Comparison of ENCODE assay signal across 21 cellular contexts in the genomic region with DNA sequence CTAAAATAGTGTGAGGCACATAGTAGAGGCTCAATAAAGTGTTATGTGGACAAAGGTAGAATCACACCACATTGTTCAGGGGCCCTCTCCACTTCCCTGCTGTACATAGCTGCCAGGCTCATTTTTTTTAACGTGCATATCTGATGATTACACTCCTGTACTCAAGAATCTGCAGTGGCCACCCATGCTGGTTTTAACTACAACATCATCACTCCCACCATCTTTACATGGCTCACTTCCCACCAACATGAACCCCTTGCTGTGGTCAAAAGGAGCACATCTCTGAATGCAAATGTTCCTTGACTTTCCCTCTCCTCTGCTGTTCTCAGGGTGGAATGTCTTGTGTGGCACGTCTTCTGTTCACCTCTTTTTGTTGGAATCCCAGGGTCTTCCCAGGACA.
DNase-seq lines count a peak whose midpoint lies in the region; ATAC-seq and TF ChIP-seq lines count a peak whose summit lies in the region.
"Had no signal": no experiment of that assay in that cellular context is flagged by ENCODE, and none has a peak within 500 bp of the region (broad histone marks: within the 10 kb centered on the region; RNA-seq: fewer than 3 reads in every experiment).

No MANE protein-coding gene starts in this region.

- H2AFZ ChIP-seq in PC-3 (ENCODE audit: low read length): no peak overlapping the region

- TF ChIP-seq POLR2A in breast epithelium (IDR thresholded peaks at IDR 0.05) (no peak), uterus (IDR thresholded peaks at IDR 0.05) (no peak)

- H3K9me3 Mint-ChIP-seq in MCF 10A (ENCODE audit: unreplicated experiment): no peaks in the 10 kb centered on the region
- peaks cover 4% of the 10 kb centered on the region for H3K9me3 Mint-ChIP-seq in natural killer cell treated with Interleukin-12 subunit alpha and Interleukin-12 subunit beta and Interleukin-15 and Interleukin-18, amount 100 ng/mL, for 72 hours
- H3K9me3 Mint-ChIP-seq: stimulated activated memory B cell treated with anti-CD40 and anti-IgM and Interleukin-4, amounts not matched to agents 10 μg/mL and 1 μg/mL and 100 μg/mL, for 72 hours had no signal

- H3K79me2 ChIP-seq in PC-3 (ENCODE audit: low read length): no peaks in the 10 kb centered on the region

- intact Hi-C loops in MCF 10A (cut with micrococcal nuclease): no loop called here
- intact Hi-C loops in breast epithelium (cut with DNase I; ENCODE audit: low total_unique reads): no loop called here
- intact Hi-C loops in PC-3 (cut with micrococcal nuclease): no loop called here
- intact Hi-C loops in uterus (cut with DNase I; ENCODE audit: low total_unique reads): no loop called here

- H3K4me1 ChIP-seq in breast epithelium: peaks cover 0 to 5% of the 10 kb centered on the region in 2 donors
- peaks cover 32% of the 10 kb centered on the region for H3K4me1 ChIP-seq in PC-3 (ENCODE audit: insufficient read depth, low read length)
- peaks cover 8 to 18% of the 10 kb centered on the region in 2 donors for H3K4me1 ChIP-seq in uterus
- H3K4me1 ChIP-seq: SJCRH30 had no signal

- H3K9me2 ChIP-seq in PC-3 (replicated peaks; ENCODE audit: low read length): no peaks in the 10 kb centered on the region

- H3K27ac Mint-ChIP-seq in MCF 10A (ENCODE audit: low read depth, unreplicated experiment): peak overlapping the region; percentile 81
- H3K27ac Mint-ChIP-seq in natural killer cell treated with Interleukin-12 subunit alpha and Interleukin-12 subunit beta and Interleukin-15 and Interleukin-18, amount 100 ng/mL, for 72 hours: no peak overlapping the region
- H3K27ac Mint-ChIP-seq: CD4-positive, alpha-beta memory T cell; stimulated activated memory B cell treated with anti-CD40 and anti-IgM and Interleukin-4, amounts not matched to agents 10 μg/mL and 1 μg/mL and 100 μg/mL, for 72 hours had no signal

- no peaks in the 10 kb centered on the region for H4K20me1 ChIP-seq in PC-3 (ENCODE audit: low read length)

- peak overlapping the region; percentile 74 for H3K9ac ChIP-seq in PC-3 (ENCODE audit: low read length)

- H3K9me3 ChIP-seq in breast epithelium: peaks cover 0 to 12% of the 10 kb centered on the region in 2 donors
- 0 out of 2 replicates have a peak, but pooled peaks cover 4% of the 10 kb centered on the region for H3K9me3 ChIP-seq in PC-3 (ENCODE audit: low read length)
- H3K9me3 ChIP-seq in uterus: no peaks in the 10 kb centered on the region
- H3K9me3 ChIP-seq: SJCRH30, thyroid gland had no signal

- H3K4me3 Mint-ChIP-seq in MCF 10A (ENCODE audit: unreplicated experiment): no peak overlapping the region
- H3K4me3 Mint-ChIP-seq in natural killer cell treated with Interleukin-12 subunit alpha and Interleukin-12 subunit beta and Interleukin-15 and Interleukin-18, amount 100 ng/mL, for 72 hours: no peak overlapping the region
- H3K4me3 Mint-ChIP-seq: CD4-positive, alpha-beta memory T cell; naive thymus-derived CD8-positive, alpha-beta T cell; stimulated activated memory B cell treated with anti-CD40 and anti-IgM and Interleukin-4, amounts not matched to agents 10 μg/mL and 1 μg/mL and 100 μg/mL, for 72 hours had no signal

- no peaks in the 10 kb centered on the region for H3K27me3 ChIP-seq in breast epithelium
- H3K27me3 ChIP-seq in PC-3 (ENCODE audit: low read length): no peaks in the 10 kb centered on the region
- H3K27me3 ChIP-seq in uterus: no peaks in the 10 kb centered on the region
- H3K27me3 ChIP-seq: SJCRH30, thyroid gland had no signal

- no peaks in the 10 kb centered on the region for H3K36me3 ChIP-seq in breast epithelium
- no peaks in the 10 kb centered on the region for H3K36me3 ChIP-seq in PC-3 (ENCODE audit: low read depth, low read length)
- H3K36me3 ChIP-seq in uterus: no peaks in the 10 kb centered on the region
- H3K36me3 ChIP-seq: SJCRH30, thyroid gland had no signal

- CTCF ChIA-PET in MCF 10A (lab: Yijun Ruan, JAX): interaction anchor here (0.6 to 1.4 kb wide), 2 partner anchors 27 to 321 kb away, joined by 3 to 6 read pairs; no protein-coding TSS in a partner anchor
- CTCF ChIA-PET in PC-3 (lab: Charles Lee): no interaction called here

- DNase-seq in MCF 10A (ENCODE audit: unreplicated experiment): no peak
- DNase-seq in breast epithelium (ENCODE audit: low spot score in 2 of 2): no peak
- no peak for DNase-seq in PC-3
- no peak for DNase-seq in coronary artery (ENCODE audit: low spot score)
- DNase-seq in uterus: no peak
- no peak for DNase-seq in globus pallidus (ENCODE audit: low spot score)
- DNase-seq in natural killer cell treated with Interleukin-12 subunit alpha and Interleukin-12 subunit beta and Interleukin-15 and Interleukin-18, amount 100 ng/mL, for 72 hours (ENCODE audit: low spot score): no peak
- DNase-seq in dermis blood vessel endothelial cell: no peak
- DNase-seq: activated effector memory CD4-positive, alpha-beta T cell treated with anti-CD3 and anti-CD28 coated beads, Interleukin-2, amount 50 U/mL, for 16 hours; CD4-positive, alpha-beta memory T cell; KBM-7; naive thymus-derived CD8-positive, alpha-beta T cell; NCI-H187 treated with DMSO at 0.1 percent for 48 hours; NCI-H345; NCI-H82; OCI-M1; SJCRH30; stimulated activated CD4-positive, alpha-beta T cell treated with anti-CD3 and anti-CD28 coated beads, Interleukin-1b, Interleukin-23, amount 100 ng/mL, for 48 hours; T-helper 9 cell; thyroid gland had no signal

- H3K36me3 Mint-ChIP-seq in MCF 10A (ENCODE audit: insufficient read depth, unreplicated experiment): no peaks in the 10 kb centered on the region
- H3K36me3 Mint-ChIP-seq in natural killer cell treated with Interleukin-12 subunit alpha and Interleukin-12 subunit beta and Interleukin-15 and Interleukin-18, amount 100 ng/mL, for 72 hours: no peaks in the 10 kb centered on the region
- H3K36me3 Mint-ChIP-seq: CD4-positive, alpha-beta memory T cell; stimulated activated memory B cell treated with anti-CD40 and anti-IgM and Interleukin-4, amounts not matched to agents 10 μg/mL and 1 μg/mL and 100 μg/mL, for 72 hours had no signal

- H3K4me2 ChIP-seq in PC-3 (ENCODE audit: low read length): peak overlapping the region; percentile 47

- peaks cover 11% of the 10 kb centered on the region for H3F3A ChIP-seq in PC-3 (ENCODE audit: low read length, unreplicated experiment)

- TF ChIP-seq CTCF in MCF 10A (IDR thresholded peaks at IDR 0.05; ENCODE audit: unreplicated experiment) (no peak), breast epithelium (IDR thresholded peaks at IDR 0.05) (no peak), PC-3 (conservative IDR thresholded peaks at IDR 0.05; ENCODE audit: low read depth, low read length) (no peak), coronary artery (IDR thresholded peaks at IDR 0.05) (no peak), uterus (IDR thresholded peaks at IDR 0.05) (no peak)

- H3K27ac ChIP-seq in breast epithelium (no peak overlapping the region), PC-3 (ENCODE audit: low read length) (peak overlapping the region; percentile 98), coronary artery (peak overlapping the region; percentile 89 to 93), uterus (peak overlapping the region; percentile 94 to 96)
- H3K27ac ChIP-seq: SJCRH30 had no signal

- BruUV-seq in MCF 10A (replicated peaks; lab: Mats Ljungman, UMichigan): no TSS peak
- BruUV-seq in PC-3 (replicated peaks; lab: Mats Ljungman, UMichigan): no TSS peak

- no peak for ATAC-seq in PC-3
- ATAC-seq in natural killer cell treated with Interleukin-12 subunit alpha and Interleukin-12 subunit beta and Interleukin-15 and Interleukin-18, amount 100 ng/mL, for 72 hours: no peak
- ATAC-seq: naive thymus-derived CD8-positive, alpha-beta T cell; stimulated activated memory B cell treated with anti-CD40 and anti-IgM and Interleukin-4, amounts not matched to agents 10 μg/mL and 1 μg/mL and 100 μg/mL, for 72 hours had no signal

- POLR2A ChIA-PET in MCF 10A (lab: Yijun Ruan, JAX) (interaction anchor here (0.7 kb wide), 1 partner anchor 20 kb away, joined by 3 read pairs; no protein-coding TSS in a partner anchor), PC-3 (lab: Charles Lee; ENCODE audit: unreplicated experiment) (no interaction called here)

- H3K27me3 Mint-ChIP-seq in MCF 10A (ENCODE audit: insufficient read depth, unreplicated experiment): no peaks in the 10 kb centered on the region
- peaks cover 0 to 4% of the 10 kb centered on the region in 2 donors for H3K27me3 Mint-ChIP-seq in natural killer cell treated with Interleukin-12 subunit alpha and Interleukin-12 subunit beta and Interleukin-15 and Interleukin-18, amount 100 ng/mL, for 72 hours
- H3K27me3 Mint-ChIP-seq: naive thymus-derived CD8-positive, alpha-beta T cell had no signal

- H3K4me3 ChIP-seq in breast epithelium (no peak overlapping the region), PC-3 (ENCODE audit: low read length) (no peak overlapping the region), coronary artery (no peak overlapping the region), uterus (no peak overlapping the region)
- H3K4me3 ChIP-seq: SJCRH30, thyroid gland had no signal

- peaks cover 22% of the 10 kb centered on the region for H3K4me1 Mint-ChIP-seq in MCF 10A (ENCODE audit: insufficient read depth, unreplicated experiment)
- peaks cover 0 to 5% of the 10 kb centered on the region in 2 donors for H3K4me1 Mint-ChIP-seq in natural killer cell treated with Interleukin-12 subunit alpha and Interleukin-12 subunit beta and Interleukin-15 and Interleukin-18, amount 100 ng/mL, for 72 hours (ENCODE audit: low read depth in 2 of 2)
- H3K4me1 Mint-ChIP-seq: CD4-positive, alpha-beta memory T cell had no signal

Comparison
In these comparisons a context has a peak if more than half of its experiments do, and no peak if none do; other contexts are left out.
1. H3K27ac ChIP-seq: peak in PC-3 (single experiment), coronary artery (2 of 2) and uterus (2 of 2); none in breast epithelium (0 of 2).